In genomic region chr11:109892321-109892794, GRCh38 we compare ENCODE assay signal across 1 cellular context.
TF ChIP-seq lines count a peak whose summit lies in the region.

No MANE protein-coding gene starts in this region.

TF ChIP-seq in GM23338, 12 proteins besides CTCF, POLR2A, EP300 and RAD21:
- no peak for TF ChIP-seq ETS1 (IDR thresholded peaks at IDR 0.05)
- no peak for TF ChIP-seq STAT1 (IDR thresholded peaks at IDR 0.05; ENCODE audit: unreplicated experiment)
- TF ChIP-seq ZNF114 (CRISPR knock-in tag; IDR thresholded peaks at IDR 0.05) = no peak
- no peak for TF ChIP-seq EZH2 (IDR thresholded peaks at IDR 0.05; ENCODE audit: low read depth, unreplicated experiment)
- TF ChIP-seq EZH2phosphoT487 (IDR thresholded peaks at IDR 0.05; ENCODE audit: unreplicated experiment) = no peak
- no peak for TF ChIP-seq JUNB (IDR thresholded peaks at IDR 0.05; ENCODE audit: unreplicated experiment)
- TF ChIP-seq POLR2AphosphoS5 (IDR thresholded peaks at IDR 0.05; ENCODE audit: low read depth) = no peak
- no peak for TF ChIP-seq ZNF331 (CRISPR knock-in tag; IDR thresholded peaks at IDR 0.05; ENCODE audit: low read depth)
- TF ChIP-seq CREB1 (CRISPR knock-in tag; IDR thresholded peaks at IDR 0.05; ENCODE audit: low read depth) = no peak
